In the genomic region with DNA sequence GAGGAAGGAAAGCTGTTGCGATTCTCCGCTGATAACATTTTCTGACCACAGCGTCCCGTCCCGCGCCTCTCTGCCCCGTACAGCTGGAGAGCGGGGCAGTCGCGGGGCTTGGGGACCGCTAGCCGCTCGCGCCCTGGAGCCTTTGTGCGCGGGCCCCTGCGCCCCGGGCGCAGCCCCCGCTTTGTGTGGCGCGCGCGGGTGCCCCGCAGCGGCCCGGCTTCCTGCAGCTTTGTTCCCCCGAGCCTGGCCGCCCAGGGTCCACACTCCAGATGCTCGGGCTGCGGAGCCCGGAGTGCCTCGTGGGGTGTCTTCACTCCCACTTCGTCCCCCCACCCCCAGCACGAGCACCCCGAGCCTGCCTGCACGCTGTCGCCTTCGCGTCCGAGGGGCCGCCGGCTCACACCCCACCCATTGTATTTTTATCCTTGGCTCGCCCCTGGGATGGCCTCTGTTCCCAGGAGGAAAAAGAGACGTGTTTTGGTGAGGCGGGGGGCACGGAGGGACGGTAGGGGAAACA, we compare ENCODE assay signal across 8 cellular contexts. TPM values are rescaled to one million over a fixed set of nuclear protein-coding genes. Genes with fewer than 3 reads are reported as not detected.
DNase-seq lines count a peak whose midpoint lies in the region; ATAC-seq, FAIRE-seq and TF ChIP-seq lines count a peak whose summit lies in the region.

No MANE protein-coding gene starts in this region.

- H3K36me3 ChIP-seq in fibroblast of lung (ENCODE audit: control insufficient read depth, insufficient read depth, low read length), result no peaks in the 10 kb centered on the region
- H3K36me3 ChIP-seq in pancreas, result no peaks in the 10 kb centered on the region

- peak overlapping the region; percentile 55 for H3K9ac ChIP-seq in fibroblast of lung (ENCODE audit: insufficient read depth, low read length)

- DNase-seq in T-helper 2 cell treated with Interferon-gamma antibody and Interleukin-4, amounts not matched to agents 5 μg/mL and 100 μg/mL, for 36 hours (ENCODE audit: low spot score), result no peak
- DNase-seq in T-helper 2 cell (no peak), fibroblast of lung (ENCODE audit: low read depth in 2 of 2) (no peak), pancreas (peak in 5 of 6 donors; percentile 38 to 70 (median 43)), SKM-1 treated with dmso at 0.1 percent for 144 hours (lab: John Stamatoyannopoulos, UW; ENCODE audit: unreplicated experiment) (no peak), NCI-H2081 (lab: John Stamatoyannopoulos, UW) (no peak)
- DNase-seq in activated CD4-positive, alpha-beta memory T cell treated with anti-CD3 and anti-CD28 coated beads, Interleukin-2, amount 10 ng/mL, durations not matched to agents 7 days and 5 days, result peak; percentile 30

- H3K4me1 ChIP-seq in fibroblast of lung (ENCODE audit: control insufficient read depth, extremely low read depth, insufficient read depth, low read length) (peaks cover 4% of the 10 kb centered on the region), pancreas (peaks cover 3 to 49% (median 12%) of the 10 kb centered on the region in 3 donors)

- H3K36me3 Mint-ChIP-seq in T-helper 2 cell treated with Interferon-gamma antibody and Interleukin-4, amounts not matched to agents 5 μg/mL and 100 μg/mL, for 36 hours (ENCODE audit: low read depth), result peaks cover 23% of the 10 kb centered on the region
- H3K36me3 Mint-ChIP-seq in activated CD4-positive, alpha-beta memory T cell treated with anti-CD3 and anti-CD28 coated beads, Interleukin-2, amount 10 ng/mL, durations not matched to agents 7 days and 5 days (ENCODE audit: low read depth), result peaks cover 25% of the 10 kb centered on the region

- TF ChIP-seq CTCF in fibroblast of lung (conservative IDR thresholded peaks at IDR 0.05 in 1 of 2, IDR thresholded peaks at IDR 0.05 in 1 of 2; ENCODE audit: low read depth in 1 of 2, low read length in 2 of 2), result no peak
- no peak for TF ChIP-seq CTCF in pancreas (IDR thresholded peaks at IDR 0.05)

- intact Hi-C loops in pancreas (cut with DNase I), result loop anchor here in 1 of 3 donors (10.0 kb wide), 1 partner anchor 108 kb away; no protein-coding TSS in a partner anchor

- peak overlapping the region; percentile 93 for H3K4me3 Mint-ChIP-seq in T-helper 2 cell treated with Interferon-gamma antibody and Interleukin-4, amounts not matched to agents 5 μg/mL and 100 μg/mL, for 36 hours
- H3K4me3 Mint-ChIP-seq in activated CD4-positive, alpha-beta memory T cell treated with anti-CD3 and anti-CD28 coated beads, Interleukin-2, amount 10 ng/mL, durations not matched to agents 7 days and 5 days, result peak overlapping the region; percentile 84

- H3K9me3 Mint-ChIP-seq in T-helper 2 cell treated with Interferon-gamma antibody and Interleukin-4, amounts not matched to agents 5 μg/mL and 100 μg/mL, for 36 hours, result no peaks in the 10 kb centered on the region
- H3K9me3 Mint-ChIP-seq in activated CD4-positive, alpha-beta memory T cell treated with anti-CD3 and anti-CD28 coated beads, Interleukin-2, amount 10 ng/mL, durations not matched to agents 7 days and 5 days, result no peaks in the 10 kb centered on the region

- peak overlapping the region; percentile 75 to 90 (median 80) for H3K4me3 ChIP-seq in fibroblast of lung (replicated peaks in 1 of 4; ENCODE audit: control extremely low read depth in 1 of 4, insufficient read depth in 1 of 4, low read depth in 3 of 4, low read length in 4 of 4)
- H3K4me3 ChIP-seq in pancreas, result peak overlapping the region; percentile 76 to 97 (median 84)

- CTCF ChIA-PET in activated CD4-positive, alpha-beta memory T cell treated with anti-CD3 and anti-CD28 coated beads, Interleukin-2, amount 10 ng/mL, durations not matched to agents 7 days and 5 days (lab: Charles Lee), result interaction anchor here (0.7 to 3.8 kb wide), 18 partner anchors 12 to 121 kb away, joined by 3 to 56 read pairs (median 8); no protein-coding TSS in a partner anchor

- no peaks in the 10 kb centered on the region for H3K27me3 Mint-ChIP-seq in T-helper 2 cell treated with Interferon-gamma antibody and Interleukin-4, amounts not matched to agents 5 μg/mL and 100 μg/mL, for 36 hours (ENCODE audit: low read depth)
- peaks cover 2% of the 10 kb centered on the region for H3K27me3 Mint-ChIP-seq in activated CD4-positive, alpha-beta memory T cell treated with anti-CD3 and anti-CD28 coated beads, Interleukin-2, amount 10 ng/mL, durations not matched to agents 7 days and 5 days

- no peaks in the 10 kb centered on the region for H3K9me3 ChIP-seq in fibroblast of lung (ENCODE audit: control insufficient read depth, insufficient read depth, low read depth, low read length)
- H3K9me3 ChIP-seq in pancreas, result no peaks in the 10 kb centered on the region

- H3K79me2 ChIP-seq in fibroblast of lung (ENCODE audit: control insufficient read depth, insufficient read depth, low read length), result peaks cover 12% of the 10 kb centered on the region

- H4K20me1 ChIP-seq in fibroblast of lung (ENCODE audit: control insufficient read depth, extremely low read depth, insufficient read depth, low read length), result no peaks in the 10 kb centered on the region

- H3K4me1 Mint-ChIP-seq in T-helper 2 cell treated with Interferon-gamma antibody and Interleukin-4, amounts not matched to agents 5 μg/mL and 100 μg/mL, for 36 hours (ENCODE audit: low read depth), result peaks cover 52% of the 10 kb centered on the region
- H3K4me1 Mint-ChIP-seq in activated CD4-positive, alpha-beta memory T cell treated with anti-CD3 and anti-CD28 coated beads, Interleukin-2, amount 10 ng/mL, durations not matched to agents 7 days and 5 days, result peaks cover 53% of the 10 kb centered on the region

- peak overlapping the region; percentile 83 for H2AFZ ChIP-seq in fibroblast of lung (ENCODE audit: low read length)

- peak overlapping the region; percentile 94 for H3K4me2 ChIP-seq in fibroblast of lung (ENCODE audit: extremely low read depth, insufficient read depth, low read length)

- POLR2A ChIA-PET in activated CD4-positive, alpha-beta memory T cell treated with anti-CD3 and anti-CD28 coated beads, Interleukin-2, amount 10 ng/mL, durations not matched to agents 7 days and 5 days (lab: Charles Lee), result interaction anchor here (0.8 to 7.1 kb wide), 28 partner anchors 8 to 176 kb away, joined by 3 to 99 read pairs (median 7); a partner anchor contains a TSS

- FAIRE-seq in pancreas (lab: Jason Lieb, UNC), result no peak

- peak overlapping the region; percentile 91 for H3K27ac Mint-ChIP-seq in T-helper 2 cell treated with Interferon-gamma antibody and Interleukin-4, amounts not matched to agents 5 μg/mL and 100 μg/mL, for 36 hours
- peak overlapping the region; percentile 81 for H3K27ac Mint-ChIP-seq in activated CD4-positive, alpha-beta memory T cell treated with anti-CD3 and anti-CD28 coated beads, Interleukin-2, amount 10 ng/mL, durations not matched to agents 7 days and 5 days

- H3K27me3 ChIP-seq in fibroblast of lung (ENCODE audit: control insufficient read depth, insufficient read depth, low read length) (no peaks in the 10 kb centered on the region), pancreas (no peaks in the 10 kb centered on the region)

- ATAC-seq in HG03025 (IDR thresholded peaks at IDR 0.05; ENCODE audit: low FRiP score, unreplicated experiment), result peak; percentile 17
- ATAC-seq in pancreas, result peak; percentile 33 to 50 (median 40)

- WGBS in pancreas, 2 donors, result 0% methylated on average over 39 to 48 of the region's 48 CpGs

- peak overlapping the region; percentile 43 for H3K27ac ChIP-seq in fibroblast of lung (ENCODE audit: insufficient read depth, low read length)
- H3K27ac ChIP-seq in pancreas, result peak overlapping the region; percentile 75 to 93 (median 87)

RNA-seq across cellular contexts. Expression of a gene that starts 0.5 kb away (rescaled TPM):
- 10 to 100 TPM; 25.2 to 26.3 TPM for total RNA-seq in activated CD4-positive, alpha-beta memory T cell treated with anti-CD3 and anti-CD28 coated beads, Interleukin-2, amount 10 ng/mL, durations not matched to agents 7 days and 5 days
- total RNA-seq in fibroblast of lung (7.2 and 15.0 TPM in 2 replicates), pancreas (10 to 100 TPM; 17.0 to 29.5 (median 25.0) TPM)
- polyA plus RNA-seq in fibroblast of lung (7.7 and 12.5 TPM in 2 replicates), pancreas (10 to 100 TPM in 1 of 2 donors, 1 to 10 TPM in 1; 9.4 to 11.2 TPM)
- polyA plus RNA-seq in fibroblast of lung (2012), result 7.3 and 10.5 TPM in 2 replicates
- polyA minus RNA-seq in fibroblast of lung (ENCODE audit: low replicate concordance), result 8.1 and 22.0 TPM in 2 replicates

Comparison
In these comparisons a context has a peak if more than half of its experiments do, and no peak if none do; other contexts are left out.
1. DNase-seq: peak in activated CD4-positive, alpha-beta memory T cell treated with anti-CD3 and anti-CD28 coated beads, Interleukin-2, amount 10 ng/mL, durations not matched to agents 7 days and 5 days (single experiment) and pancreas (5 of 6); none in T-helper 2 cell treated with Interferon-gamma antibody and Interleukin-4, amounts not matched to agents 5 μg/mL and 100 μg/mL, for 36 hours (single experiment), T-helper 2 cell (0 of 5), fibroblast of lung (0 of 2), SKM-1 treated with dmso at 0.1 percent for 144 hours (single experiment) and NCI-H2081 (0 of 2).